Comparison of ENCODE assay signal across 11 cellular contexts in genomic region chr9:133131506-133131905, GRCh38. TPM values are rescaled to one million over a fixed set of nuclear protein-coding genes. Genes with fewer than 3 reads are reported as not detected.
DNase-seq lines count a peak whose midpoint lies in the region; ATAC-seq, FAIRE-seq and TF ChIP-seq lines count a peak whose summit lies in the region.
"Had no signal": no experiment of that assay in that cellular context is flagged by ENCODE, and none has a peak within 500 bp of the region (broad histone marks: within the 10 kb centered on the region; RNA-seq: fewer than 3 reads in every experiment).

No MANE protein-coding gene starts in this region.

- H3K27me3 ChIP-seq in Peyer's patch, result no peaks in the 10 kb centered on the region
- H3K27me3 ChIP-seq in effector memory CD4-positive, alpha-beta T cell (replicated peaks; ENCODE audit: control insufficient read depth, insufficient read depth, low read length, poor library complexity, severe bottlenecking), result no peaks in the 10 kb centered on the region

- no peaks in the 10 kb centered on the region for H3K36me3 ChIP-seq in Peyer's patch
- H3K36me3 ChIP-seq in effector memory CD4-positive, alpha-beta T cell (ENCODE audit: control insufficient read depth, insufficient read depth, low read length), result no peaks in the 10 kb centered on the region

- peaks cover 35 to 88% (median 49%) of the 10 kb centered on the region in 4 donors for H3K4me1 ChIP-seq in Peyer's patch
- H3K4me1 ChIP-seq in effector memory CD4-positive, alpha-beta T cell (ENCODE audit: control insufficient read depth, insufficient read depth, low read length, poor library complexity, severe bottlenecking), result peaks cover 97% of the 10 kb centered on the region

- H3K4me3 ChIP-seq in Peyer's patch (no peak overlapping the region), skin epidermis (no peak overlapping the region)
- H3K4me3 ChIP-seq in effector memory CD4-positive, alpha-beta T cell (ENCODE audit: insufficient read depth, low read depth, low read length, poor library complexity, severe bottlenecking), result no peak overlapping the region
- H3K4me3 ChIP-seq: lung had no signal

- no peak for TF ChIP-seq POLR2A in GM12892 (IDR thresholded peaks at IDR 0.05; ENCODE audit: low read depth, low read length)
- no peak for TF ChIP-seq POLR2A in Peyer's patch (IDR thresholded peaks at IDR 0.05)

- no peaks in the 10 kb centered on the region for H3K9me3 ChIP-seq in Peyer's patch
- H3K9me3 ChIP-seq in effector memory CD4-positive, alpha-beta T cell (ENCODE audit: control insufficient read depth, low read length), result no peaks in the 10 kb centered on the region

- peak; percentile 57 for FAIRE-seq in GM12892 (lab: Jason Lieb, UNC)
- FAIRE-seq: astrocyte, RCC 7860 had no signal

- H3K27ac ChIP-seq in Peyer's patch (peak overlapping the region; percentile 91 to 98 (median 94)), skin epidermis (peak overlapping the region in 19 of 21 experiments; percentile 4 to 100 (median 95))
- H3K27ac ChIP-seq in effector memory CD4-positive, alpha-beta T cell (ENCODE audit: insufficient read depth, low read length, poor library complexity, severe bottlenecking), result peak overlapping the region; percentile 99

- DNase-seq in GM12892 (ENCODE audit: insufficient read length) (no peak), Peyer's patch (no peak), NOMO-1 treated with DMSO at 0.1 percent for 48 hours (lab: John Stamatoyannopoulos, UW; ENCODE audit: unreplicated experiment) (no peak), NCI-H2227 (lab: John Stamatoyannopoulos, UW; ENCODE audit: unreplicated experiment) (no peak)
- DNase-seq in effector memory CD4-positive, alpha-beta T cell, result no peak

- TF ChIP-seq CTCF in Peyer's patch (IDR thresholded peaks at IDR 0.05), result no peak

- no peak for ATAC-seq in GM18870 (IDR thresholded peaks at IDR 0.05; ENCODE audit: unreplicated experiment)
- ATAC-seq: right cardiac atrium had no signal

RNA-seq across cellular contexts. Expression of gene RALGDS, which starts 10.5 kb away (rescaled TPM):
- 24.6 TPM for polyA plus RNA-seq in GM12892 (2012; ENCODE audit: missing spikeins)
- 100 to 1,000 TPM in 2 of 4 donors, 10 to 100 TPM in 2; 53.1 to 237 (median 139) TPM for total RNA-seq in Peyer's patch

RNA-seq across cellular contexts. Expression of gene GBGT1, which starts 32.2 kb away (rescaled TPM):
- 3.5 TPM for polyA plus RNA-seq in GM12892 (2012; ENCODE audit: missing spikeins)
- total RNA-seq in Peyer's patch, result 10 to 100 TPM in 3 of 4 donors, 1 to 10 TPM in 1; 7.0 to 49.5 (median 14.1) TPM
